Comparison of ENCODE assay signal across 8 cellular contexts in the genomic region with DNA sequence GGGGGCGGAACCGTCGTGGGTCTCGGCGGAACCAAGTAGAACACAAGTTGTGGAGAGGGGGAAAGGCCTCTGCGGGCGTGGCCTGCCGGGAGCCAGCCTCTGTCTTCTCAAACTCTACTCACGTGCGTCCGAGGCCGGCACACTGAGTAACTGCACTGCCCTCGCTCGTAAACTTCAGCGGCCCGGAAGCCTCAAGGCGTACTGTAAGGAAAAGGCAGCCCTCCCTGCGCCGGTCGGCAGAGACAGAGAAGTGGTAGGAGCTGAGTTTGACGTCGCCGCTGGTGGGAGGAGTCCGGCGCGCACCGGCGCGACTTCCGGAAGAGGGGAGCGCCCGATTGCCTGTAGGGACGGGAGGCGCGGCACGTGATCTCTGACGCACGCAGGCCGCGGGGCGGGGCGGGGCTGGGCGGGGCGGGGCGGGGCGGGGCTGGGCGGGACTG. TPM values are rescaled to one million over a fixed set of nuclear protein-coding genes. Genes with fewer than 3 reads are reported as not detected.
A peak's percentile ranks its signal among the peaks of the same experiment; 100 is the strongest.
DNase-seq lines count a peak whose midpoint lies in the region; ATAC-seq and TF ChIP-seq lines count a peak whose summit lies in the region.

A gene with protein sequence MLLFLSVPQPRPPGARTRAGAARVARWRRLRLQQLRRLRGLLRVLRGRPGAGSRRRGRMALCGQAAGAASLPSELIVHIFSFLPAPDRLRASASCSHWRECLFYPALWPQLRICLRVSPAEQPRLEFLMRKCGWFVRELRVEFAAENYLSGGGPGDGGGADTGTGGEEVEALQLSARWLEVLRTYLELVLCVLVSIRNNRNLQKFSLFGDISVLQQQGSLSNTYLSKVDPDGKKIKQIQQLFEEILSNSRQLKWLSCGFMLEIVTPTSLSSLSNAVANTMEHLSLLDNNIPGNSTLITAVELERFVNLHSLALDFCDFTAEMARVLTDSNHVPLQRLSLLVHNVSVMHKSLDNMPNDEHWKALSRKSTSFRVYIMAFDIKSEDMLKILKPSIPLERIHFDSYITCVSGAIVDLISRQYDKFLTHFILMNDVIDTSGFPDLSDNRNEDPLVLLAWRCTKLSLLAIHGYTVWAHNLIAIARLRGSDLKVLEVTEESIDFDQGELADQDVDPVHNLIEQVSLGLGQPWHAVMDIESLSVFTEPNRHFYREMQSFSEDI (minus strand): TSS at position 255 of the 440 bp plus-strand sequence. CDS start 271 bp downstream, outside the sequence.

- H3K4me3 ChIP-seq in BJ (ENCODE audit: low read depth, low read length) (peak within 1 kb of the TSS; percentile 68), left lung (peak within 1 kb of the TSS; percentile 70 to 88)

- intact Hi-C loops in left lung (cut with DNase I) = no loop called here

- POLR2A ChIA-PET in BJ (lab: Charles Lee) = interaction anchor here (0.6 to 0.9 kb wide), 2 partner anchors 10 to 91 kb away, joined by 3 read pairs; no protein-coding TSS in a partner anchor

- CTCF ChIA-PET in BJ (lab: Yijun Ruan, JAX) = interaction anchor here (0.6 to 1.2 kb wide), 3 partner anchors 11 to 368 kb away, joined by 3 to 4 read pairs (median 3); no protein-coding TSS in a partner anchor

- ATAC-seq in GM19395 (IDR thresholded peaks at IDR 0.05; ENCODE audit: unreplicated experiment) = peak; percentile 85
- peak; percentile 71 for ATAC-seq in HG03558 (IDR thresholded peaks at IDR 0.05; ENCODE audit: extremely low read depth, unreplicated experiment)
- ATAC-seq in left lung = peak; percentile 87

- no peaks in the 10 kb centered on the region for H3K9me3 ChIP-seq in left lung

- peaks cover 14 to 44% of the 10 kb centered on the region in 2 donors for H3K4me1 ChIP-seq in left lung

- DNase-seq in BJ (ENCODE audit: low read depth) (peak; percentile 75), NCI-H748 (lab: John Stamatoyannopoulos, UW; ENCODE audit: unreplicated experiment) (peak; percentile 95), dedifferentiated amniotic fluid mesenchymal stem cell (ENCODE audit: extremely low spot score) (peak; percentile 93), left lung (peak; percentile 98 to 99)
- peak; percentile 93 to 95 for DNase-seq in activated CD4-positive, alpha-beta T cell treated with anti-CD3 and anti-CD28 coated beads, Interleukin-2, amount 50 U/mL, for 24 hours (ENCODE audit: low read depth in 1 of 2, low spot score in 1 of 2)
- DNase-seq in stimulated activated CD4-positive, alpha-beta T cell treated with anti-CD3 and anti-CD28 coated beads, Interleukin-2, amount 100 ng/mL, for 4 hours (ENCODE audit: low read depth) = peak; percentile 94

- TF ChIP-seq CTCF in BJ (IDR thresholded peaks at IDR 0.05; ENCODE audit: insufficient read depth, low read depth, low read length) (no peak), left lung (IDR thresholded peaks at IDR 0.05) (no peak)

- no peaks in the 10 kb centered on the region for H3K27me3 ChIP-seq in BJ (ENCODE audit: control insufficient read depth, insufficient read depth, low read length)
- no peaks in the 10 kb centered on the region for H3K27me3 ChIP-seq in left lung

- peak within 1 kb of the TSS; percentile 98 to 99 for H3K27ac ChIP-seq in left lung

- H3K36me3 ChIP-seq in BJ (ENCODE audit: control insufficient read depth, insufficient read depth, low read length) (no peaks in the 10 kb centered on the region), left lung (no peaks in the 10 kb centered on the region)

RNA-seq across cellular contexts. Expression of the gene that starts here (rescaled TPM):
- polyA plus RNA-seq in BJ (2011; rRNA removed) = 7.3 and 9.1 TPM in 2 replicates
- polyA minus RNA-seq in BJ (2011; rRNA and poly(A)+ RNA removed) = 5.9 and 7.9 TPM in 2 replicates
- total RNA-seq in left lung = 10 to 100 TPM; 12.7 to 13.7 TPM

Comparison
In these comparisons a context has a peak if more than half of its experiments do, and no peak if none do; other contexts are left out.
1. Peak in every context shown above with its lines: DNase-seq, ATAC-seq, H3K4me3 ChIP-seq and H3K27ac ChIP-seq.